ENCODE assay signal across 7 cellular contexts in genomic region chr14:73655851-73656250, GRCh38. TPM values are rescaled to one million over a fixed set of nuclear protein-coding genes. Genes with fewer than 3 reads are reported as not detected.
"Had no signal": no experiment of that assay in that cellular context is flagged by ENCODE, and none has a peak within 500 bp of the region (broad histone marks: within the 10 kb centered on the region; RNA-seq: fewer than 3 reads in every experiment).

No MANE protein-coding gene starts in this region.

- DNase-seq: IMR-90, KBM-7, KG1 had no signal

- FAIRE-seq: HepG2, K562 had no signal

RNA-seq across cellular contexts. Expression of gene ACOT6, which starts 43.5 kb away (rescaled TPM):
- total RNA-seq: HT-29, HT1080, IMR-90, K562 had no signal
